In the genomic region with DNA sequence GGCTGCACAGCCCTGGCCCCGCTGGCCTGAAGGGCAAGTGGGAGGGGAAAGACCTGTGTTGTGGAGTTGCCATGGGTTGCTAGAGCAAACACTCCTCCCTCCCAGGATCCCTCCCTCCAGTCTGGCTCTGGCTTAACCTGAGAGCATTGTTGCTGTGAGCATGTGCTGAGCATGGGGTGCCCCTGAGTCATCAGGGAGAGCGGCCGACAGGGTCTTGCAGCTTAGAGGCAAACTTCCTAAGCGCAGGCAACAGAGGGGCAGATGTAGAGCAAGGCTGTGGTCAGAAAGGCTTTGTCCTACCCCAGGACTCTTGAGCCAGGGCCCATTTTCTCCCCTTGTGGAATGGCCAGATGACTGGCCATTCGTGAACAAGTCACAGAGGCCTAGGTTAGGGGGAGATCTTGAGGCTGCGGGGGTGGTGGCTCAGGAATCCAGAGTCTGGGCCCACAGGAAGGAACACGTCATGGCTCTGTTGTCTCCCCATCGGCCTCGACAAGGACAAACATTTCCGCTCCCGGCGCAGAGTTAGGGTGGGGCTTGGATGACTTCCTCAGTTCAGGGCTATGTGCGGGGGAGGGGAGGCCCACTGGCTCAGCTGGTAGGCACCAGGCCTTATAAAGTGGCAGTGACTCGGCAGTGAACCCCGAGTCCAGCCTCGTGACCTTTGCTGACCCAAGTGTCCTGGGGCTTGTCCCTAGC, we compare ENCODE assay signal across 2 cellular contexts.
A peak's percentile ranks its signal among the peaks of the same experiment; 100 is the strongest.
TF ChIP-seq lines count a peak whose summit lies in the region.

No MANE protein-coding gene starts in this region.

TF ChIP-seq in HEK293, 187 proteins besides CTCF, POLR2A, EP300 and RAD21 (continued from another document and continues in another):
- TF ChIP-seq, protein P1, sequence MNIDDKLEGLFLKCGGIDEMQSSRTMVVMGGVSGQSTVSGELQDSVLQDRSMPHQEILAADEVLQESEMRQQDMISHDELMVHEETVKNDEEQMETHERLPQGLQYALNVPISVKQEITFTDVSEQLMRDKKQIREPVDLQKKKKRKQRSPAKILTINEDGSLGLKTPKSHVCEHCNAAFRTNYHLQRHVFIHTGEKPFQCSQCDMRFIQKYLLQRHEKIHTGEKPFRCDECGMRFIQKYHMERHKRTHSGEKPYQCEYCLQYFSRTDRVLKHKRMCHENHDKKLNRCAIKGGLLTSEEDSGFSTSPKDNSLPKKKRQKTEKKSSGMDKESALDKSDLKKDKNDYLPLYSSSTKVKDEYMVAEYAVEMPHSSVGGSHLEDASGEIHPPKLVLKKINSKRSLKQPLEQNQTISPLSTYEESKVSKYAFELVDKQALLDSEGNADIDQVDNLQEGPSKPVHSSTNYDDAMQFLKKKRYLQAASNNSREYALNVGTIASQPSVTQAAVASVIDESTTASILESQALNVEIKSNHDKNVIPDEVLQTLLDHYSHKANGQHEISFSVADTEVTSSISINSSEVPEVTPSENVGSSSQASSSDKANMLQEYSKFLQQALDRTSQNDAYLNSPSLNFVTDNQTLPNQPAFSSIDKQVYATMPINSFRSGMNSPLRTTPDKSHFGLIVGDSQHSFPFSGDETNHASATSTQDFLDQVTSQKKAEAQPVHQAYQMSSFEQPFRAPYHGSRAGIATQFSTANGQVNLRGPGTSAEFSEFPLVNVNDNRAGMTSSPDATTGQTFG (tag by site-specific recombination; IDR thresholded peaks at IDR 0.05; ENCODE audit: borderline replicate concordance): no peak
- TF ChIP-seq KLF8 (tag by site-specific recombination; IDR thresholded peaks at IDR 0.05): peak; percentile 46; the same call in 1 of the 2 replicates
- TF ChIP-seq ZNF433 (tag by site-specific recombination; IDR thresholded peaks at IDR 0.05; ENCODE audit: low read depth): no peak
- no peak for TF ChIP-seq GLI4 (tag by site-specific recombination; IDR thresholded peaks at IDR 0.05)
- TF ChIP-seq ZNF155 (tag by site-specific recombination; IDR thresholded peaks at IDR 0.05): no peak
- TF ChIP-seq, protein P2, sequence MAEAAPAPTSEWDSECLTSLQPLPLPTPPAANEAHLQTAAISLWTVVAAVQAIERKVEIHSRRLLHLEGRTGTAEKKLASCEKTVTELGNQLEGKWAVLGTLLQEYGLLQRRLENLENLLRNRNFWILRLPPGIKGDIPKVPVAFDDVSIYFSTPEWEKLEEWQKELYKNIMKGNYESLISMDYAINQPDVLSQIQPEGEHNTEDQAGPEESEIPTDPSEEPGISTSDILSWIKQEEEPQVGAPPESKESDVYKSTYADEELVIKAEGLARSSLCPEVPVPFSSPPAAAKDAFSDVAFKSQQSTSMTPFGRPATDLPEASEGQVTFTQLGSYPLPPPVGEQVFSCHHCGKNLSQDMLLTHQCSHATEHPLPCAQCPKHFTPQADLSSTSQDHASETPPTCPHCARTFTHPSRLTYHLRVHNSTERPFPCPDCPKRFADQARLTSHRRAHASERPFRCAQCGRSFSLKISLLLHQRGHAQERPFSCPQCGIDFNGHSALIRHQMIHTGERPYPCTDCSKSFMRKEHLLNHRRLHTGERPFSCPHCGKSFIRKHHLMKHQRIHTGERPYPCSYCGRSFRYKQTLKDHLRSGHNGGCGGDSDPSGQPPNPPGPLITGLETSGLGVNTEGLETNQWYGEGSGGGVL (tag by site-specific recombination; IDR thresholded peaks at IDR 0.05): peak; percentile 34; the same call in 1 of the 2 replicates
- no peak for TF ChIP-seq ZNF266 (tag by site-specific recombination; IDR thresholded peaks at IDR 0.05; ENCODE audit: low read depth)
- peak; percentile 71 for TF ChIP-seq SP7 (tag by site-specific recombination; IDR thresholded peaks at IDR 0.05)
- TF ChIP-seq KLF1 (tag by site-specific recombination; IDR thresholded peaks at IDR 0.05): peak; percentile 58
- TF ChIP-seq ZNF777 (tag by site-specific recombination; IDR thresholded peaks at IDR 0.05; ENCODE audit: borderline replicate concordance): no peak
- no peak for TF ChIP-seq MZF1 (tag by site-specific recombination; IDR thresholded peaks at IDR 0.05; ENCODE audit: borderline replicate concordance)
- TF ChIP-seq ZNF354C (tag by site-specific recombination; IDR thresholded peaks at IDR 0.05; ENCODE audit: borderline replicate concordance, low read depth): no peak
- no peak for TF ChIP-seq KLF10 (tag by site-specific recombination; IDR thresholded peaks at IDR 0.05)
- no peak for TF ChIP-seq ZNF404 (tag by site-specific recombination; IDR thresholded peaks at IDR 0.05)
- TF ChIP-seq ZNF626 (tag by site-specific recombination; IDR thresholded peaks at IDR 0.05): no peak
- TF ChIP-seq ZBTB20 (tag by site-specific recombination; IDR thresholded peaks at IDR 0.05): peak; percentile 95
- TF ChIP-seq, protein P3, sequence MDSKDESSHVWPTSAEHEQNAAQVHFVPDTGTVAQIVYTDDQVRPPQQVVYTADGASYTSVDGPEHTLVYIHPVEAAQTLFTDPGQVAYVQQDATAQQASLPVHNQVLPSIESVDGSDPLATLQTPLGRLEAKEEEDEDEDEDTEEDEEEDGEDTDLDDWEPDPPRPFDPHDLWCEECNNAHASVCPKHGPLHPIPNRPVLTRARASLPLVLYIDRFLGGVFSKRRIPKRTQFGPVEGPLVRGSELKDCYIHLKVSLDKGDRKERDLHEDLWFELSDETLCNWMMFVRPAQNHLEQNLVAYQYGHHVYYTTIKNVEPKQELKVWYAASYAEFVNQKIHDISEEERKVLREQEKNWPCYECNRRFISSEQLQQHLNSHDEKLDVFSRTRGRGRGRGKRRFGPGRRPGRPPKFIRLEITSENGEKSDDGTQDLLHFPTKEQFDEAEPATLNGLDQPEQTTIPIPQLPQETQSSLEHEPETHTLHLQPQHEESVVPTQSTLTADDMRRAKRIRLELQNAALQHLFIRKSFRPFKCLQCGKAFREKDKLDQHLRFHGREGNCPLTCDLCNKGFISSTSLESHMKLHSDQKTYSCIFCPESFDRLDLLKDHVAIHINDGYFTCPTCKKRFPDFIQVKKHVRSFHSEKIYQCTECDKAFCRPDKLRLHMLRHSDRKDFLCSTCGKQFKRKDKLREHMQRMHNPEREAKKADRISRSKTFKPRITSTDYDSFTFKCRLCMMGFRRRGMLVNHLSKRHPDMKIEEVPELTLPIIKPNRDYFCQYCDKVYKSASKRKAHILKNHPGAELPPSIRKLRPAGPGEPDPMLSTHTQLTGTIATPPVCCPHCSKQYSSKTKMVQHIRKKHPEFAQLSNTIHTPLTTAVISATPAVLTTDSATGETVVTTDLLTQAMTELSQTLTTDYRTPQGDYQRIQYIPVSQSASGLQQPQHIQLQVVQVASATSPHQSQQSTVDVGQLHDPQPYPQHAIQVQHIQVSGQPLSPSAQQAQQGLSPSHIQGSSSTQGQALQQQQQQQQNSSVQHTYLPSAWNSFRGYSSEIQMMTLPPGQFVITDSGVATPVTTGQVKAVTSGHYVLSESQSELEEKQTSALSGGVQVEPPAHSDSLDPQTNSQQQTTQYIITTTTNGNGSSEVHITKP (tag by site-specific recombination; IDR thresholded peaks at IDR 0.05): no peak
- TF ChIP-seq, protein P4, sequence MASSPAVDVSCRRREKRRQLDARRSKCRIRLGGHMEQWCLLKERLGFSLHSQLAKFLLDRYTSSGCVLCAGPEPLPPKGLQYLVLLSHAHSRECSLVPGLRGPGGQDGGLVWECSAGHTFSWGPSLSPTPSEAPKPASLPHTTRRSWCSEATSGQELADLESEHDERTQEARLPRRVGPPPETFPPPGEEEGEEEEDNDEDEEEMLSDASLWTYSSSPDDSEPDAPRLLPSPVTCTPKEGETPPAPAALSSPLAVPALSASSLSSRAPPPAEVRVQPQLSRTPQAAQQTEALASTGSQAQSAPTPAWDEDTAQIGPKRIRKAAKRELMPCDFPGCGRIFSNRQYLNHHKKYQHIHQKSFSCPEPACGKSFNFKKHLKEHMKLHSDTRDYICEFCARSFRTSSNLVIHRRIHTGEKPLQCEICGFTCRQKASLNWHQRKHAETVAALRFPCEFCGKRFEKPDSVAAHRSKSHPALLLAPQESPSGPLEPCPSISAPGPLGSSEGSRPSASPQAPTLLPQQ (tag by site-specific recombination; IDR thresholded peaks at IDR 0.05): peak; percentile 99

TF ChIP-seq in HepG2, 621 proteins besides CTCF, POLR2A, EP300 and RAD21 (continued from another document and continues in another):
- TF ChIP-seq, protein P5, sequence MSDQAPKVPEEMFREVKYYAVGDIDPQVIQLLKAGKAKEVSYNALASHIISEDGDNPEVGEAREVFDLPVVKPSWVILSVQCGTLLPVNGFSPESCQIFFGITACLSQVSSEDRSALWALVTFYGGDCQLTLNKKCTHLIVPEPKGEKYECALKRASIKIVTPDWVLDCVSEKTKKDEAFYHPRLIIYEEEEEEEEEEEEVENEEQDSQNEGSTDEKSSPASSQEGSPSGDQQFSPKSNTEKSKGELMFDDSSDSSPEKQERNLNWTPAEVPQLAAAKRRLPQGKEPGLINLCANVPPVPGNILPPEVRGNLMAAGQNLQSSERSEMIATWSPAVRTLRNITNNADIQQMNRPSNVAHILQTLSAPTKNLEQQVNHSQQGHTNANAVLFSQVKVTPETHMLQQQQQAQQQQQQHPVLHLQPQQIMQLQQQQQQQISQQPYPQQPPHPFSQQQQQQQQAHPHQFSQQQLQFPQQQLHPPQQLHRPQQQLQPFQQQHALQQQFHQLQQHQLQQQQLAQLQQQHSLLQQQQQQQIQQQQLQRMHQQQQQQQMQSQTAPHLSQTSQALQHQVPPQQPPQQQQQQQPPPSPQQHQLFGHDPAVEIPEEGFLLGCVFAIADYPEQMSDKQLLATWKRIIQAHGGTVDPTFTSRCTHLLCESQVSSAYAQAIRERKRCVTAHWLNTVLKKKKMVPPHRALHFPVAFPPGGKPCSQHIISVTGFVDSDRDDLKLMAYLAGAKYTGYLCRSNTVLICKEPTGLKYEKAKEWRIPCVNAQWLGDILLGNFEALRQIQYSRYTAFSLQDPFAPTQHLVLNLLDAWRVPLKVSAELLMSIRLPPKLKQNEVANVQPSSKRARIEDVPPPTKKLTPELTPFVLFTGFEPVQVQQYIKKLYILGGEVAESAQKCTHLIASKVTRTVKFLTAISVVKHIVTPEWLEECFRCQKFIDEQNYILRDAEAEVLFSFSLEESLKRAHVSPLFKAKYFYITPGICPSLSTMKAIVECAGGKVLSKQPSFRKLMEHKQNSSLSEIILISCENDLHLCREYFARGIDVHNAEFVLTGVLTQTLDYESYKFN (CRISPR knock-in tag; conservative IDR thresholded peaks at IDR 0.05): peak; percentile 90
- TF ChIP-seq GLI4 (CRISPR knock-in tag; IDR thresholded peaks at IDR 0.05; ENCODE audit: borderline replicate concordance) (no peak), ZNF207 (IDR thresholded peaks at IDR 0.05; ENCODE audit: borderline replicate concordance) (no peak), ZNF629 (CRISPR knock-in tag; conservative IDR thresholded peaks at IDR 0.05) (no peak), ARHGAP35 (CRISPR knock-in tag; IDR thresholded peaks at IDR 0.05; ENCODE audit: borderline replicate concordance) (peak; percentile 85), ZFP41 (CRISPR knock-in tag; IDR thresholded peaks at IDR 0.05; ENCODE audit: borderline replicate concordance) (peak; percentile 94; the same call in 1 of the 2 replicates), SMAD9 (CRISPR knock-in tag; IDR thresholded peaks at IDR 0.05) (0 out of 2 replicates have a peak, but pooled peaks have one; percentile 32), ZNF138 (CRISPR knock-in tag; IDR thresholded peaks at IDR 0.05; ENCODE audit: low read depth) (no peak; the same call in 1 of the 2 replicates), ZSCAN31 (CRISPR knock-in tag; IDR thresholded peaks at IDR 0.05; ENCODE audit: low read depth) (no peak), ZC3H4 (CRISPR knock-in tag; IDR thresholded peaks at IDR 0.05; ENCODE audit: borderline replicate concordance) (no peak), ZNF225 (CRISPR knock-in tag; IDR thresholded peaks at IDR 0.05) (peak; percentile 74; the same call in 1 of the 2 replicates), ZFP36L1 (CRISPR knock-in tag; IDR thresholded peaks at IDR 0.05) (peak; percentile 94), ZNF12 (CRISPR knock-in tag; IDR thresholded peaks at IDR 0.05) (peak; percentile 22; the same call in 1 of the 2 replicates), TGIF2 (CRISPR knock-in tag; IDR thresholded peaks at IDR 0.05) (peak; percentile 67), KDM5B (CRISPR knock-in tag; IDR thresholded peaks at IDR 0.05; ENCODE audit: borderline replicate concordance) (peak; percentile 87), YEATS4 (CRISPR knock-in tag; IDR thresholded peaks at IDR 0.05; ENCODE audit: borderline replicate concordance) (peak; percentile 68), SP5 (CRISPR knock-in tag; IDR thresholded peaks at IDR 0.05; ENCODE audit: borderline replicate concordance, low read depth) (peak; percentile 95)
- TF ChIP-seq, protein P6, sequence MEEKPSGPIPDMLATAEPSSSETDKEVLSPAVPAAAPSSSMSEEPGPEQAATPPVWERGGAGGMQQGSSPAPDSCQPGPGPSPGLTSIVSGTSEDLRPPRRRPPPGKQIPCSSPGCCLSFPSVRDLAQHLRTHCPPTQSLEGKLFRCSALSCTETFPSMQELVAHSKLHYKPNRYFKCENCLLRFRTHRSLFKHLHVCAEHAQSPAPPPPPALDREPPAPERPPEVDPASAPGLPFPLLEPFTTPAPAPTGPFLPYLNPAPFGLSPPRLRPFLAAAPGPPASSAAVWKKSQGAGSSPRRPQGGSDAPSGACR (CRISPR knock-in tag; IDR thresholded peaks at IDR 0.05): peak; percentile 68; the same call in 1 of the 2 replicates
- TF ChIP-seq, protein P7, sequence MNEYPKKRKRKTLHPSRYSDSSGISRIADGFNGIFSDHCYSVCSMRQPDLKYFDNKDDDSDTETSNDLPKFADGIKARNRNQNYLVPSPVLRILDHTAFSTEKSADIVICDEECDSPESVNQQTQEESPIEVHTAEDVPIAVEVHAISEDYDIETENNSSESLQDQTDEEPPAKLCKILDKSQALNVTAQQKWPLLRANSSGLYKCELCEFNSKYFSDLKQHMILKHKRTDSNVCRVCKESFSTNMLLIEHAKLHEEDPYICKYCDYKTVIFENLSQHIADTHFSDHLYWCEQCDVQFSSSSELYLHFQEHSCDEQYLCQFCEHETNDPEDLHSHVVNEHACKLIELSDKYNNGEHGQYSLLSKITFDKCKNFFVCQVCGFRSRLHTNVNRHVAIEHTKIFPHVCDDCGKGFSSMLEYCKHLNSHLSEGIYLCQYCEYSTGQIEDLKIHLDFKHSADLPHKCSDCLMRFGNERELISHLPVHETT (CRISPR knock-in tag; conservative IDR thresholded peaks at IDR 0.05): no peak
- TF ChIP-seq, protein P8, sequence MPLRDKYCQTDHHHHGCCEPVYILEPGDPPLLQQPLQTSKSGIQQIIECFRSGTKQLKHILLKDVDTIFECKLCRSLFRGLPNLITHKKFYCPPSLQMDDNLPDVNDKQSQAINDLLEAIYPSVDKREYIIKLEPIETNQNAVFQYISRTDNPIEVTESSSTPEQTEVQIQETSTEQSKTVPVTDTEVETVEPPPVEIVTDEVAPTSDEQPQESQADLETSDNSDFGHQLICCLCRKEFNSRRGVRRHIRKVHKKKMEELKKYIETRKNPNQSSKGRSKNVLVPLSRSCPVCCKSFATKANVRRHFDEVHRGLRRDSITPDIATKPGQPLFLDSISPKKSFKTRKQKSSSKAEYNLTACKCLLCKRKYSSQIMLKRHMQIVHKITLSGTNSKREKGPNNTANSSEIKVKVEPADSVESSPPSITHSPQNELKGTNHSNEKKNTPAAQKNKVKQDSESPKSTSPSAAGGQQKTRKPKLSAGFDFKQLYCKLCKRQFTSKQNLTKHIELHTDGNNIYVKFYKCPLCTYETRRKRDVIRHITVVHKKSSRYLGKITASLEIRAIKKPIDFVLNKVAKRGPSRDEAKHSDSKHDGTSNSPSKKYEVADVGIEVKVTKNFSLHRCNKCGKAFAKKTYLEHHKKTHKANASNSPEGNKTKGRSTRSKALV (CRISPR knock-in tag; IDR thresholded peaks at IDR 0.05): peak; percentile 52; the same call in 1 of the 2 replicates
- TF ChIP-seq, protein P9, sequence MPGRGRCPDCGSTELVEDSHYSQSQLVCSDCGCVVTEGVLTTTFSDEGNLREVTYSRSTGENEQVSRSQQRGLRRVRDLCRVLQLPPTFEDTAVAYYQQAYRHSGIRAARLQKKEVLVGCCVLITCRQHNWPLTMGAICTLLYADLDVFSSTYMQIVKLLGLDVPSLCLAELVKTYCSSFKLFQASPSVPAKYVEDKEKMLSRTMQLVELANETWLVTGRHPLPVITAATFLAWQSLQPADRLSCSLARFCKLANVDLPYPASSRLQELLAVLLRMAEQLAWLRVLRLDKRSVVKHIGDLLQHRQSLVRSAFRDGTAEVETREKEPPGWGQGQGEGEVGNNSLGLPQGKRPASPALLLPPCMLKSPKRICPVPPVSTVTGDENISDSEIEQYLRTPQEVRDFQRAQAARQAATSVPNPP (CRISPR knock-in tag; IDR thresholded peaks at IDR 0.05): no peak
